Comparison of ENCODE assay signal across 7 cellular contexts in the genomic region with DNA sequence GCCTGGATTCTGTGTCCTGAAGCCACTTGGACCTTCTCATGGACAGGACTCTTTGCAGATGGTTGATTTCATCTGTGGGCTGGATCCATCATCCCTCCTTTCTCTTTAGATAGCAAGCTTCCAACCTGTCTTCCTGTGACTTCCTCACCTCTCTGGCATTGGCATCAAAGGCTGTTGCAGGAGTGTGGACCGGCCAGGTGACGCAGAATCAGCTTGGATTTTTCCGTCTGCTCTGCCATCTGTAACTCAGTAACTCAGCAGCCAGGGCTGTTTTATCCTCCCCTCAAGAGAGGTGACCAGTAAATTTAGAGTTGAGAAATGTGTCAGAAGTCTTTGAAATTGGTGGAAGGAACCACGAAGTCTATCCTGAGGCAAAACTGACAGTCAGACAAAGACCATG.
"Had no signal": no experiment of that assay in that cellular context is flagged by ENCODE, and none has a peak within 500 bp of the region (broad histone marks: within the 10 kb centered on the region; RNA-seq: fewer than 3 reads in every experiment).

No MANE protein-coding gene starts in this region.

- H3K4me1 Mint-ChIP-seq: IgD-negative memory B cell had no signal

- H3K27ac ChIP-seq: HL-60 had no signal

- DNase-seq: IMR-90, KBM-7, KG1 had no signal

- H3K4me3 ChIP-seq: K562 had no signal

- H3K36me3 Mint-ChIP-seq: IgD-negative memory B cell had no signal

- H3K4me3 Mint-ChIP-seq: IgD-negative memory B cell had no signal

- H3K27me3 Mint-ChIP-seq: IgD-negative memory B cell had no signal

- ATAC-seq: HepG2, K562 had no signal
